10 cellular contexts compared by ENCODE assay signal in genomic region chr17:32583053-32583452, GRCh38.
"Had no signal": no experiment of that assay in that cellular context is flagged by ENCODE, and none has a peak within 500 bp of the region (broad histone marks: within the 10 kb centered on the region; RNA-seq: fewer than 3 reads in every experiment).

No MANE protein-coding gene starts in this region.

- H3K4me3 ChIP-seq: GM23248, HAP-1 had no signal

- H3K4me3 Mint-ChIP-seq: IgD-negative memory B cell had no signal

- H3K4me1 Mint-ChIP-seq: IgD-negative memory B cell had no signal

- H3K27ac Mint-ChIP-seq: IgD-negative memory B cell had no signal

- H3K9ac ChIP-seq: GM23248, KMS-11 had no signal

- H3K36me3 ChIP-seq: HAP-1 had no signal

- H3K4me1 ChIP-seq: HAP-1 had no signal

- DNase-seq: GM23248, GOT3, H7, KBM-7 had no signal

- ATAC-seq: HCT116, HepG2 had no signal

- H3K27ac ChIP-seq: GM23248, HL-60, KMS-11 had no signal

- H3K9me3 ChIP-seq: HAP-1 had no signal

- H3K27me3 Mint-ChIP-seq: IgD-negative memory B cell had no signal
